In the genomic region with DNA sequence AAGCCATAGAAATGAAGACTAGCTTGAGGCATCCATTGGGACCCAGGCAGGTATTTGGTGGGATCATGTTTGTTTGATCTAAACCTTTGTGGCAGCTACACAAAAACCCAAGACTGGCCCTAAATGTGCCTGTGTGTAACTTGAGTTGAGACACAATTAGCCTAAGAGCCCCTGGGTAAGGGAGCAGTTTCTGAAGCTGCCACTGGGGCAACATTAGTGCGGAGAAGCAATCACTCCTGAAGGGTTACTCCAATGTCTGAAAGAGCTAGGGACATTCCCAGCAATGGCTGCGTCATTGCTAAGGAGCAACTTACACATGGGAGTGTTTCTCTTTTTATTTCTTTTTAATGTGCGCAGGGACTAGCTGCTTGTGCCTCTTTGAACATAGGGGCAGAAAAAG, we compare ENCODE assay signal across 27 cellular contexts.
A peak's percentile ranks its signal among the peaks of the same experiment; 100 is the strongest.
DNase-seq lines count a peak whose midpoint lies in the region; ATAC-seq, FAIRE-seq and TF ChIP-seq lines count a peak whose summit lies in the region.
"Had no signal": no experiment of that assay in that cellular context is flagged by ENCODE, and none has a peak within 500 bp of the region (broad histone marks: within the 10 kb centered on the region; RNA-seq: fewer than 3 reads in every experiment).

No MANE protein-coding gene starts in this region.

- H3K9ac ChIP-seq in K562 (ENCODE audit: insufficient read depth in 1 of 2, low read depth in 2 of 2, low read length in 2 of 2) (no peak overlapping the region), mesendoderm (ENCODE audit: low read length) (no peak overlapping the region)
- H3K9ac ChIP-seq: BLaER1 treated with 17β-estradiol and CSF1 and Interleukin-3, amounts not matched to agents 10 nM and 100 nM had no signal

- in situ Hi-C loops in K562 (cut with MboI) = no loop called here

- H3K9me3 Mint-ChIP-seq in HFFc6 = no peaks in the 10 kb centered on the region
- H3K9me3 Mint-ChIP-seq: activated naive CD8-positive, alpha-beta T cell treated with anti-CD3 and anti-CD28 coated beads for 36 hours; stimulated activated naive CD8-positive, alpha-beta T cell treated with anti-CD3 and anti-CD28 coated beads, Interleukin-15, amount 100 ng/mL, for 72 hours had no signal

- H4K8ac ChIP-seq in mesendoderm (ENCODE audit: low read depth, low read length) = no peak overlapping the region

- H3K4me2 ChIP-seq in K562 (ENCODE audit: insufficient read depth, low read length) (no peak overlapping the region), mesendoderm (ENCODE audit: low read length) (no peak overlapping the region)
- H3K4me2 ChIP-seq: BLaER1 treated with 17β-estradiol and CSF1 and Interleukin-3, amounts not matched to agents 10 nM and 100 nM had no signal

- H3K4me1 ChIP-seq in K562 (replicated peaks in 1 of 2; ENCODE audit: control insufficient read depth in 2 of 2, insufficient read depth in 2 of 2, low read length in 2 of 2) (no peaks in the 10 kb centered on the region), mesendoderm (ENCODE audit: control insufficient read depth, low read depth, low read length) (no peaks in the 10 kb centered on the region)
- H3K4me1 ChIP-seq: BLaER1 treated with 17β-estradiol and CSF1 and Interleukin-3, amounts not matched to agents 10 nM and 100 nM; tibial artery had no signal

- no peak overlapping the region for H2AK5ac ChIP-seq in mesendoderm (ENCODE audit: low read length)

- no peak for FAIRE-seq in K562 (lab: Jason Lieb, UNC)
- FAIRE-seq: GM18507 had no signal

- H3K36me3 ChIP-seq in K562 (ENCODE audit: control insufficient read depth, insufficient read depth, low read length) (no peaks in the 10 kb centered on the region), mesendoderm (ENCODE audit: control insufficient read depth, insufficient read depth, low read length) (no peaks in the 10 kb centered on the region)
- H3K36me3 ChIP-seq: BLaER1 treated with 17β-estradiol and CSF1 and Interleukin-3, amounts not matched to agents 10 nM and 100 nM; tibial artery had no signal

- H2BK120ac ChIP-seq in mesendoderm (ENCODE audit: low read depth, low read length) = no peak overlapping the region

- H3K18ac ChIP-seq in mesendoderm (ENCODE audit: low read length) = peak overlapping the region; percentile 23

- no peaks in the 10 kb centered on the region for H3K79me1 ChIP-seq in mesendoderm (ENCODE audit: low read length)

- CTCF ChIA-PET in K562 (lab: Yijun Ruan, JAX; ENCODE audit: low intra/inter-chr PET ratio) = no interaction called here

- H3K36me3 Mint-ChIP-seq in HFFc6 (ENCODE audit: low read depth) = no peaks in the 10 kb centered on the region
- H3K36me3 Mint-ChIP-seq: activated naive CD8-positive, alpha-beta T cell treated with anti-CD3 and anti-CD28 coated beads for 36 hours had no signal

- ATAC-seq in K562 = peak; percentile 80
- ATAC-seq: activated CD8-positive, alpha-beta T cell treated with anti-CD3 and anti-CD28 coated beads, Interleukin-2, amount 10 ng/mL, durations not matched to agents 7 days and 5 days; esophagus mucosa; left ventricle myocardium superior; stimulated activated naive CD8-positive, alpha-beta T cell treated with anti-CD3 and anti-CD28 coated beads, Interleukin-15, amount 100 ng/mL, for 72 hours; T-helper 17 cell had no signal

- no peak for TF ChIP-seq RAD21 in K562 (CRISPR knock-in tag; conservative IDR thresholded peaks at IDR 0.05 in 1 of 2, IDR thresholded peaks at IDR 0.05 in 1 of 2)

- TF ChIP-seq EP300 in K562 (IDR thresholded peaks at IDR 0.05; ENCODE audit: low read length) = no peak

- H3K27me3 Mint-ChIP-seq in HFFc6 (ENCODE audit: insufficient read depth) = no peaks in the 10 kb centered on the region; the same call in 1 of the 2 replicates

- H3K4me3 ChIP-seq in K562 (no peak overlapping the region), mesendoderm (ENCODE audit: low read length) (no peak overlapping the region)
- H3K4me3 ChIP-seq: BLaER1 treated with 17β-estradiol and CSF1 and Interleukin-3, amounts not matched to agents 10 nM and 100 nM; SK-N-MC; tibial artery had no signal

- 2% methylated on average over 3 of the region's 3 CpGs for WGBS in K562 (ENCODE audit: insufficient coverage, low coverage, missing lambda C conversion rate)
- WGBS in mesendoderm (ENCODE audit: extremely low coverage, insufficient coverage, low lambda C conversion rate) = no CpG with 5 or more reads among the region's 3 CpGs

- H4K20me1 ChIP-seq in K562 (replicated peaks; ENCODE audit: control insufficient read depth, insufficient read depth, low read length) = no peaks in the 10 kb centered on the region
- H4K20me1 ChIP-seq: BLaER1 treated with 17β-estradiol and CSF1 and Interleukin-3, amounts not matched to agents 10 nM and 100 nM had no signal

- H3K4ac ChIP-seq in mesendoderm (ENCODE audit: low read depth, low read length) = no peak overlapping the region

- H3K4me3 Mint-ChIP-seq in HFFc6 = no peak overlapping the region
- H3K4me3 Mint-ChIP-seq: activated CD8-positive, alpha-beta T cell treated with anti-CD3 and anti-CD28 coated beads, Interleukin-2, amount 10 ng/mL, durations not matched to agents 7 days and 5 days; activated naive CD8-positive, alpha-beta T cell treated with anti-CD3 and anti-CD28 coated beads for 36 hours; mesothelial cell of epicardium; naive B cell; stimulated activated naive CD8-positive, alpha-beta T cell treated with anti-CD3 and anti-CD28 coated beads, Interleukin-15, amount 100 ng/mL, for 72 hours; T-helper 17 cell had no signal

- TF ChIP-seq POLR2A in K562 (conservative IDR thresholded peaks at IDR 0.05) = no peak

- H2AFZ ChIP-seq in K562 (ENCODE audit: low read depth, low read length) = no peak overlapping the region

- no peak overlapping the region for H3K56ac ChIP-seq in mesendoderm (ENCODE audit: low read length)

- H3K4me1 Mint-ChIP-seq in HFFc6 (ENCODE audit: low read depth) = 0 out of 2 replicates have a peak, but pooled peaks cover 5% of the 10 kb centered on the region
- H3K4me1 Mint-ChIP-seq: activated naive CD8-positive, alpha-beta T cell treated with anti-CD3 and anti-CD28 coated beads for 36 hours; naive B cell; stimulated activated naive CD8-positive, alpha-beta T cell treated with anti-CD3 and anti-CD28 coated beads, Interleukin-15, amount 100 ng/mL, for 72 hours; T-helper 17 cell had no signal

- H2BK15ac ChIP-seq in mesendoderm (replicated peaks; ENCODE audit: low read depth) = no peak overlapping the region

- DNase-seq in ELF-1 (ENCODE audit: low read depth, low spot score) (peak; percentile 41), HFFc6 (no peak), K562 (ENCODE audit: extremely low read depth in 1 of 4, low spot score in 3 of 4) (no peak), mesendoderm (peak; percentile 85), C1 segment of cervical spinal cord (lab: John Stamatoyannopoulos, UW) (no peak), hypothalamus (lab: John Stamatoyannopoulos, UW) (no peak), NCI-H2081 treated with DMSO at 0.1 percent for 48 hours (lab: John Stamatoyannopoulos, UW) (no peak)
- DNase-seq: activated CD8-positive, alpha-beta T cell treated with anti-CD3 and anti-CD28 coated beads, Interleukin-2, amount 10 ng/mL, durations not matched to agents 7 days and 5 days; activated naive CD8-positive, alpha-beta T cell treated with anti-CD3 and anti-CD28 coated beads for 36 hours; aorta; COR-L47; DMS79 treated with DMSO at 0.1 percent for 48 hours; foreskin fibroblast; left ventricle myocardium superior; naive B cell; NCI-H1092 treated with DMSO at 0.1 percent for 48 hours; NCI-H187; NCI-H526 treated with DMSO at 0.1 percent for 48 hours; stimulated activated naive CD8-positive, alpha-beta T cell treated with anti-CD3 and anti-CD28 coated beads, Interleukin-15, amount 100 ng/mL, for 72 hours; T-helper 17 cell; tibial artery had no signal

- H3K79me2 ChIP-seq in K562 (ENCODE audit: control insufficient read depth, insufficient read depth, low read length) (no peaks in the 10 kb centered on the region), mesendoderm (ENCODE audit: control insufficient read depth, insufficient read depth, low read length) (no peaks in the 10 kb centered on the region)

- H3K27ac Mint-ChIP-seq in HFFc6 = no peak overlapping the region
- H3K27ac Mint-ChIP-seq: activated CD8-positive, alpha-beta T cell treated with anti-CD3 and anti-CD28 coated beads, Interleukin-2, amount 10 ng/mL, durations not matched to agents 7 days and 5 days; activated naive CD8-positive, alpha-beta T cell treated with anti-CD3 and anti-CD28 coated beads for 36 hours; mesothelial cell of epicardium; naive B cell; stimulated activated naive CD8-positive, alpha-beta T cell treated with anti-CD3 and anti-CD28 coated beads, Interleukin-15, amount 100 ng/mL, for 72 hours; T-helper 17 cell had no signal

- no peaks in the 10 kb centered on the region for H3K9me1 ChIP-seq in K562 (ENCODE audit: control insufficient read depth, insufficient read depth, low read length)

- intact Hi-C loops in K562 (cut with micrococcal nuclease) = no loop called here

- no peaks in the 10 kb centered on the region for H3K9me3 ChIP-seq in K562 (replicated peaks; ENCODE audit: control insufficient read depth, insufficient read depth, low read depth, low read length)
- H3K9me3 ChIP-seq: tibial artery had no signal

- no peak overlapping the region for H3K23ac ChIP-seq in mesendoderm (ENCODE audit: low read length)

- H2BK5ac ChIP-seq in mesendoderm (ENCODE audit: low read length) = no peak overlapping the region

- H4K5ac ChIP-seq in mesendoderm (ENCODE audit: low read length) = no peak overlapping the region

- peak; percentile 14; the same call in 1 of the 2 replicates for TF ChIP-seq CTCF in HFFc6 (IDR thresholded peaks at IDR 0.05)
- peak in 1 of 3 experiments; percentile 11; a peak in 1 of 6 replicates for TF ChIP-seq CTCF in K562 (IDR thresholded peaks at IDR 0.05 in 2 of 3, conservative IDR thresholded peaks at IDR 0.05 in 1 of 3; ENCODE audit: insufficient read depth in 2 of 3, low read depth in 1 of 3, low read length in 3 of 3)

- peaks cover 6 to 19% of the 10 kb centered on the region in 2 experiments; a peak in 4 of 5 replicates for H3K27me3 ChIP-seq in K562 (ENCODE audit: control insufficient read depth in 2 of 2, insufficient read depth in 2 of 2, low read length in 2 of 2)
- H3K27me3 ChIP-seq in mesendoderm (ENCODE audit: insufficient read depth, low read length, poor library complexity) = no peaks in the 10 kb centered on the region
- H3K27me3 ChIP-seq: BLaER1 treated with 17β-estradiol and CSF1 and Interleukin-3, amounts not matched to agents 10 nM and 100 nM; tibial artery had no signal

- no TSS peak for BruUV-seq in K562 (replicated peaks; lab: Mats Ljungman, UMichigan)

- no peak overlapping the region for H3K27ac ChIP-seq in K562 (ENCODE audit: extremely low read depth, low read depth, low read length)
- H3K27ac ChIP-seq in mesendoderm (ENCODE audit: low read depth, low read length) = no peak overlapping the region
- H3K27ac ChIP-seq: BLaER1 treated with 17β-estradiol and CSF1 and Interleukin-3, amounts not matched to agents 10 nM and 100 nM; RWPE1; SK-N-MC; tibial artery had no signal

- POLR2A ChIA-PET in K562 (lab: Yijun Ruan, JAX) = interaction anchor here (1.1 to 1.2 kb wide), 2 partner anchors 8 to 12 kb away, joined by 3 read pairs; no protein-coding TSS in a partner anchor

TF ChIP-seq in K562, 482 proteins besides CTCF, POLR2A, EP300 and RAD21 (continues in another document):
- TF ChIP-seq KDM1A (IDR thresholded peaks at IDR 0.05) = no peak

Comparison
In these comparisons a context has a peak if more than half of its experiments do, and no peak if none do; other contexts are left out.
1. DNase-seq: peak in ELF-1 (single experiment) and mesendoderm (single experiment); none in HFFc6 (single experiment), K562 (0 of 4), C1 segment of cervical spinal cord (0 of 14), hypothalamus (0 of 51) and NCI-H2081 treated with DMSO at 0.1 percent for 48 hours (single experiment).